ENCODE assay signal across 8 cellular contexts in genomic region chr7:134593530-134594392, GRCh38.
DNase-seq lines count a peak whose midpoint lies in the region; ATAC-seq and TF ChIP-seq lines count a peak whose summit lies in the region.

No MANE protein-coding gene starts in this region.

- H3K4me1 Mint-ChIP-seq in stimulated activated naive CD8-positive, alpha-beta T cell treated with anti-CD3 and anti-CD28 coated beads, Interleukin-15, amount 100 ng/mL, for 72 hours = no peaks in the 10 kb centered on the region

- no peak for ATAC-seq in stimulated activated naive CD8-positive, alpha-beta T cell treated with anti-CD3 and anti-CD28 coated beads, Interleukin-15, amount 100 ng/mL, for 72 hours

- no peak overlapping the region for H3K27ac Mint-ChIP-seq in stimulated activated naive CD8-positive, alpha-beta T cell treated with anti-CD3 and anti-CD28 coated beads, Interleukin-15, amount 100 ng/mL, for 72 hours

- TF ChIP-seq CTCF in cardiac fibroblast (IDR thresholded peaks at IDR 0.05; ENCODE audit: low read depth, low read length) = no peak
- no peak for TF ChIP-seq CTCF in GM20000 (IDR thresholded peaks at IDR 0.05; ENCODE audit: extremely low read depth, missing control alignments)

- H3K27me3 ChIP-seq in layer of hippocampus (ENCODE audit: control insufficient read depth, insufficient read depth, low read length) = no peaks in the 10 kb centered on the region

- H3K27me3 Mint-ChIP-seq in stimulated activated naive CD8-positive, alpha-beta T cell treated with anti-CD3 and anti-CD28 coated beads, Interleukin-15, amount 100 ng/mL, for 72 hours = peaks cover 9% of the 10 kb centered on the region

- H3K9me3 Mint-ChIP-seq in stimulated activated naive CD8-positive, alpha-beta T cell treated with anti-CD3 and anti-CD28 coated beads, Interleukin-15, amount 100 ng/mL, for 72 hours = peaks cover 18 to 31% of the 10 kb centered on the region in 2 donors

- H3K4me3 ChIP-seq in cardiac fibroblast (replicated peaks in 1 of 2; ENCODE audit: low read depth in 2 of 2, low read length in 2 of 2) = no peak overlapping the region

- no peak overlapping the region for H3K4me3 Mint-ChIP-seq in stimulated activated naive CD8-positive, alpha-beta T cell treated with anti-CD3 and anti-CD28 coated beads, Interleukin-15, amount 100 ng/mL, for 72 hours

- peak in 75 of 76 experiments; percentile 12 to 92 (median 68) for DNase-seq in HUDEP-2 (lab: John Stamatoyannopoulos, UW; ENCODE audit: unreplicated experiment in 76 of 76)
- peak; percentile 96 to 97 for DNase-seq in cardiac fibroblast (ENCODE audit: low read depth in 2 of 2)
- DNase-seq in substantia nigra (lab: John Stamatoyannopoulos, UW) = peak in 48 of 49 donors; percentile 4 to 89 (median 72)
- no peak for DNase-seq in cortex of kidney (lab: John Stamatoyannopoulos, UW)
- DNase-seq in activated CD4-positive, alpha-beta T cell treated with anti-CD3 and anti-CD28 coated beads for 1 hour = no peak
- no peak for DNase-seq in GM20000 (ENCODE audit: low spot score)
- no peak for DNase-seq in stimulated activated naive CD8-positive, alpha-beta T cell treated with anti-CD3 and anti-CD28 coated beads, Interleukin-15, amount 100 ng/mL, for 72 hours

- H3K27ac ChIP-seq in layer of hippocampus (ENCODE audit: low read depth, low read length) (peak overlapping the region; percentile 90), substantia nigra (ENCODE audit: low read depth, low read length, poor library complexity, severe bottlenecking) (peak overlapping the region; percentile 93)

Comparison
In these comparisons a context has a peak if more than half of its experiments do, and no peak if none do; other contexts are left out.
1. DNase-seq: peak in HUDEP-2 (75 of 76), cardiac fibroblast (2 of 2) and substantia nigra (48 of 49); none in cortex of kidney (single experiment), activated CD4-positive, alpha-beta T cell treated with anti-CD3 and anti-CD28 coated beads for 1 hour (single experiment), GM20000 (single experiment) and stimulated activated naive CD8-positive, alpha-beta T cell treated with anti-CD3 and anti-CD28 coated beads, Interleukin-15, amount 100 ng/mL, for 72 hours (0 of 2).